Comparison of ENCODE assay signal across 11 cellular contexts in the genomic region with DNA sequence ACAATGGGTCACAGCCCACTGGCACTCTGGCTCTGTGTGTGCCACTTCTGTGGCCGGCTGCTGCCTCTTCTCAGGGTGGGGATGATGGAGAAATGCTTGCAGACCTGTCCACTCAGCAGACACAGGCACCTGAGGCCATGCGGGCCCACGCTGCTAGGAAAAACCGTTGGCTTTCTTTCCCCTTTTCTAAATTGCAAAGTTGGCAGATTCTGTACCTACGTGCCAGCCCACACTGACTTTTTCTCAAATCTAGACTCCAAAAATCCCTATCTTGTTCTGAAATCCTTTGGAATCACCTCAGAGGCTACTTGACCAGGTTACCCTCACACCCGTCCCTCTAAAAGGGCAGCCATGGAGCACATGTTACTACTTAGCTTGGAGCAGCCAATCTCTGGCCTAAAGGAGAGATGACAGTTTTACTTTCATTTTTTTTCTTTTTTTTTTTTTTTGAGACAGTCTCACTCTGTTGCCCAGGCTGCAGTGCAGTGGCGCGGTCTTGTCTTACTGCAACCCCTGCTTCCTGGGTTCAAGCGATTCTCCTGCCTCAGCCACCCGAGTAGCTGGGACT.
DNase-seq lines count a peak whose midpoint lies in the region; ATAC-seq and TF ChIP-seq lines count a peak whose summit lies in the region.
"Had no signal": no experiment of that assay in that cellular context is flagged by ENCODE, and none has a peak within 500 bp of the region (broad histone marks: within the 10 kb centered on the region; RNA-seq: fewer than 3 reads in every experiment).

No MANE protein-coding gene starts in this region.

- in situ Hi-C loops in transverse colon (cut with MboI; ENCODE audit: low pct_ligation_motif_present in 1 of 4, low pct_unique_long_range_greater_than_20kb in 1 of 4, low sequenced_read_pairs in 3 of 4), result no loop called here

- H3K36me3 ChIP-seq in effector memory CD4-positive, alpha-beta T cell (ENCODE audit: control insufficient read depth, insufficient read depth, low read length), result peaks cover 15% of the 10 kb centered on the region
- H3K36me3 ChIP-seq in transverse colon (no peaks in the 10 kb centered on the region), endodermal cell (ENCODE audit: control insufficient read depth, insufficient read depth, low read length) (peaks cover 32% of the 10 kb centered on the region)

- TF ChIP-seq CTCF in transverse colon (IDR thresholded peaks at IDR 0.05) (no peak), endodermal cell (conservative IDR thresholded peaks at IDR 0.05) (no peak)

- TF ChIP-seq POLR2A in transverse colon (IDR thresholded peaks at IDR 0.05), result no peak

- H3K4me3 ChIP-seq in effector memory CD4-positive, alpha-beta T cell (ENCODE audit: insufficient read depth, low read depth, low read length, poor library complexity, severe bottlenecking), result no peak overlapping the region
- H3K4me3 ChIP-seq in transverse colon (no peak overlapping the region), endodermal cell (ENCODE audit: low read length) (no peak overlapping the region)
- H3K4me3 ChIP-seq: psoas muscle, tibial nerve had no signal

- intact Hi-C loops in transverse colon (cut with DNase I; ENCODE audit: low total_unique reads), result no loop called here

- H3K4me1 ChIP-seq in effector memory CD4-positive, alpha-beta T cell (ENCODE audit: control insufficient read depth, insufficient read depth, low read length, poor library complexity, severe bottlenecking), result peaks cover 8% of the 10 kb centered on the region
- H3K4me1 ChIP-seq in transverse colon (peaks cover 31 to 70% (median 41%) of the 10 kb centered on the region in 4 donors), endodermal cell (ENCODE audit: control insufficient read depth, insufficient read depth, low read length) (peaks cover 16% of the 10 kb centered on the region)

- no peaks in the 10 kb centered on the region for H3K27me3 ChIP-seq in effector memory CD4-positive, alpha-beta T cell (replicated peaks; ENCODE audit: control insufficient read depth, insufficient read depth, low read length, poor library complexity, severe bottlenecking)
- H3K27me3 ChIP-seq in transverse colon (no peaks in the 10 kb centered on the region), endodermal cell (ENCODE audit: control insufficient read depth, insufficient read depth, low read length, poor library complexity, severe bottlenecking) (no peaks in the 10 kb centered on the region)
- H3K27me3 ChIP-seq: tibial nerve had no signal

- H3K27ac Mint-ChIP-seq in activated naive CD4-positive, alpha-beta T cell treated with anti-CD3 and anti-CD28 coated beads, Interleukin-2, amount 10 ng/mL, durations not matched to agents 7 days and 5 days, result peak overlapping the region; percentile 78
- H3K27ac Mint-ChIP-seq in IgD-negative memory B cell, result peak overlapping the region; percentile 90 to 96 (median 90)
- H3K27ac Mint-ChIP-seq in endodermal cell, result no peak overlapping the region

- DNase-seq in activated naive CD4-positive, alpha-beta T cell treated with anti-CD3 and anti-CD28 coated beads, Interleukin-2, amount 10 ng/mL, durations not matched to agents 7 days and 5 days, result peak; percentile 45
- no peak for DNase-seq in activated naive CD4-positive, alpha-beta T cell treated with Interleukin-2 at 50 U/mL for 16 hours
- DNase-seq in effector memory CD4-positive, alpha-beta T cell, result no peak
- DNase-seq in transverse colon (no peak), endodermal cell (no peak), NOMO-1 (lab: John Stamatoyannopoulos, UW; ENCODE audit: unreplicated experiment in 2 of 2) (no peak)
- DNase-seq: activated CD8-positive, alpha-beta memory T cell treated with anti-CD3 and anti-CD28 coated beads, Interleukin-2, amount 50 U/mL, for 48 hours; psoas muscle had no signal

- H3K27me3 Mint-ChIP-seq in activated naive CD4-positive, alpha-beta T cell treated with anti-CD3 and anti-CD28 coated beads, Interleukin-2, amount 10 ng/mL, durations not matched to agents 7 days and 5 days, result no peaks in the 10 kb centered on the region
- H3K27me3 Mint-ChIP-seq in IgD-negative memory B cell (no peaks in the 10 kb centered on the region), endodermal cell (ENCODE audit: insufficient read depth) (no peaks in the 10 kb centered on the region)

- H3K4me3 Mint-ChIP-seq in activated naive CD4-positive, alpha-beta T cell treated with anti-CD3 and anti-CD28 coated beads, Interleukin-2, amount 10 ng/mL, durations not matched to agents 7 days and 5 days, result no peak overlapping the region
- H3K4me3 Mint-ChIP-seq in IgD-negative memory B cell, result peak overlapping the region; percentile 57 to 89 (median 75)
- H3K4me3 Mint-ChIP-seq in endodermal cell, result no peak overlapping the region

- no peaks in the 10 kb centered on the region for H3K9me3 ChIP-seq in effector memory CD4-positive, alpha-beta T cell (ENCODE audit: control insufficient read depth, low read length)
- H3K9me3 ChIP-seq in transverse colon (no peaks in the 10 kb centered on the region), endodermal cell (ENCODE audit: control insufficient read depth, low read length) (no peaks in the 10 kb centered on the region)
- H3K9me3 ChIP-seq: psoas muscle, tibial nerve had no signal

- CTCF ChIA-PET in activated naive CD4-positive, alpha-beta T cell treated with anti-CD3 and anti-CD28 coated beads, Interleukin-2, amount 10 ng/mL, durations not matched to agents 7 days and 5 days (lab: Charles Lee), result interaction anchor here (1.0 to 8.2 kb wide), 6 partner anchors 10 to 187 kb away, joined by 3 to 63 read pairs (median 4); no protein-coding TSS in a partner anchor

- H3K4me1 Mint-ChIP-seq in activated naive CD4-positive, alpha-beta T cell treated with anti-CD3 and anti-CD28 coated beads, Interleukin-2, amount 10 ng/mL, durations not matched to agents 7 days and 5 days, result peaks cover 63% of the 10 kb centered on the region
- peaks cover 39 to 65% (median 55%) of the 10 kb centered on the region in 3 donors for H3K4me1 Mint-ChIP-seq in IgD-negative memory B cell
- H3K4me1 Mint-ChIP-seq in endodermal cell, result peaks cover 28% of the 10 kb centered on the region

- H3K27ac ChIP-seq in effector memory CD4-positive, alpha-beta T cell (ENCODE audit: insufficient read depth, low read length, poor library complexity, severe bottlenecking), result peak overlapping the region; percentile 9
- H3K27ac ChIP-seq in transverse colon (peak overlapping the region; percentile 36 to 93 (median 60)), endodermal cell (ENCODE audit: low read depth, low read length) (no peak overlapping the region)
- H3K27ac ChIP-seq: psoas muscle had no signal

- ATAC-seq in HG02840 (IDR thresholded peaks at IDR 0.05; ENCODE audit: low FRiP score, unreplicated experiment), result no peak
- ATAC-seq: psoas muscle had no signal

- H3K9me3 Mint-ChIP-seq in activated naive CD4-positive, alpha-beta T cell treated with anti-CD3 and anti-CD28 coated beads, Interleukin-2, amount 10 ng/mL, durations not matched to agents 7 days and 5 days, result no peaks in the 10 kb centered on the region
- H3K9me3 Mint-ChIP-seq in IgD-negative memory B cell (no peaks in the 10 kb centered on the region), endodermal cell (no peaks in the 10 kb centered on the region)

- no peak for TF ChIP-seq EP300 in transverse colon (IDR thresholded peaks at IDR 0.05; ENCODE audit: low read depth)

- peaks cover 23% of the 10 kb centered on the region for H3K36me3 Mint-ChIP-seq in activated naive CD4-positive, alpha-beta T cell treated with anti-CD3 and anti-CD28 coated beads, Interleukin-2, amount 10 ng/mL, durations not matched to agents 7 days and 5 days
- H3K36me3 Mint-ChIP-seq in IgD-negative memory B cell, result peaks cover 3% of the 10 kb centered on the region
- peaks cover 28% of the 10 kb centered on the region for H3K36me3 Mint-ChIP-seq in endodermal cell (ENCODE audit: low read depth)

- H3K9ac ChIP-seq in endodermal cell (ENCODE audit: extremely low read depth, low read length, poor library complexity, severe bottlenecking), result no peak overlapping the region

- 78% methylated on average over 10 of the region's 10 CpGs; no CpG with 5 or more reads in 1 of the 2 donors for WGBS in transverse colon (ENCODE audit: low coverage in 1 of 2), 2 donors
- WGBS in endodermal cell (ENCODE audit: insufficient coverage in 1 of 2, insufficient read length in 1 of 2), 2 experiments, result 94 to 95% methylated on average over 5 to 10 of the region's 10 CpGs

Comparison
In these comparisons a context has a peak if more than half of its experiments do, and no peak if none do; other contexts are left out.
1. H3K4me3 Mint-ChIP-seq: peak in IgD-negative memory B cell (4 of 4); none in activated naive CD4-positive, alpha-beta T cell treated with anti-CD3 and anti-CD28 coated beads, Interleukin-2, amount 10 ng/mL, durations not matched to agents 7 days and 5 days (single experiment) and endodermal cell (single experiment).